ENCODE assay signal across 16 cellular contexts in genomic region chr1:16716691-16717173, GRCh38. TPM values are rescaled to one million over a fixed set of nuclear protein-coding genes. Genes with fewer than 3 reads are reported as not detected.
A peak's percentile ranks its signal among the peaks of the same experiment; 100 is the strongest.
DNase-seq lines count a peak whose midpoint lies in the region; ATAC-seq and TF ChIP-seq lines count a peak whose summit lies in the region.
"Had no signal": no experiment of that assay in that cellular context is flagged by ENCODE, and none has a peak within 500 bp of the region (broad histone marks: within the 10 kb centered on the region; RNA-seq: fewer than 3 reads in every experiment).

No MANE protein-coding gene starts in this region.

- H3K4me2 ChIP-seq in GM23338 (no peak overlapping the region), mammary epithelial cell (ENCODE audit: insufficient read depth, low read depth, low read length) (no peak overlapping the region)

- CTCF ChIA-PET in mammary epithelial cell (lab: Charles Lee; ENCODE audit: low non-redundant PET) = no interaction called here

- H4K20me1 ChIP-seq in GM23338 (replicated peaks; ENCODE audit: insufficient read depth) (no peaks in the 10 kb centered on the region), mammary epithelial cell (ENCODE audit: insufficient read depth, low read length) (no peaks in the 10 kb centered on the region)

- H3K36me3 ChIP-seq in GM23338 (ENCODE audit: insufficient read depth) (no peaks in the 10 kb centered on the region), mammary epithelial cell (ENCODE audit: insufficient read depth, low read length) (no peaks in the 10 kb centered on the region)
- H3K36me3 ChIP-seq: brain microvascular endothelial cell had no signal

- H3K36me3 Mint-ChIP-seq in CD14-positive monocyte = no peaks in the 10 kb centered on the region
- H3K36me3 Mint-ChIP-seq in GM23338 (ENCODE audit: low read depth) = no peaks in the 10 kb centered on the region
- H3K36me3 Mint-ChIP-seq: mesothelial cell of epicardium had no signal

- no peaks in the 10 kb centered on the region for H3K79me2 ChIP-seq in GM23338 (replicated peaks; ENCODE audit: insufficient read depth)
- no peaks in the 10 kb centered on the region for H3K79me2 ChIP-seq in mammary epithelial cell (ENCODE audit: insufficient read depth, low read length)

- H2AFZ ChIP-seq in GM23338 = peak overlapping the region; percentile 78; the same call in 1 of the 2 replicates
- no peak overlapping the region for H2AFZ ChIP-seq in mammary epithelial cell (ENCODE audit: low read depth, low read length)

- BruUV-seq in mammary epithelial cell (replicated peaks; lab: Mats Ljungman, UMichigan) = no TSS peak

- H3K9ac ChIP-seq in mammary epithelial cell (ENCODE audit: insufficient read depth, low read length) = no peak overlapping the region

- no peak overlapping the region for H3K4me3 Mint-ChIP-seq in CD14-positive monocyte
- no peak overlapping the region; the same call in 2 of the 3 replicates for H3K4me3 Mint-ChIP-seq in GM23338
- H3K4me3 Mint-ChIP-seq: activated T-helper 1 cell treated with anti-CD3 and anti-CD28 coated beads, Interleukin-12 subunit alpha, Interleukin-12 subunit beta, Interleukin-2, Interleukin-4 antibody, amounts not matched to agents 30 ng/mL and 10 ng/mL and 1 ng/mL, durations not matched to agents 14 hours and 24 hours and 36 hours; mesothelial cell of epicardium had no signal

- dilution Hi-C loops in mammary epithelial cell (cut with HindIII; ENCODE audit: low sequenced_read_pairs) = no loop called here

- peaks cover 0 to 2% (median 0%) of the 10 kb centered on the region in 7 donors for H3K9me3 Mint-ChIP-seq in CD14-positive monocyte
- H3K9me3 Mint-ChIP-seq in GM23338 = no peaks in the 10 kb centered on the region; the same call in 2 of the 3 replicates
- H3K9me3 Mint-ChIP-seq: activated T-helper 1 cell treated with anti-CD3 and anti-CD28 coated beads, Interleukin-12 subunit alpha, Interleukin-12 subunit beta, Interleukin-2, Interleukin-4 antibody, amounts not matched to agents 30 ng/mL and 10 ng/mL and 1 ng/mL, durations not matched to agents 14 hours and 24 hours and 36 hours; mesothelial cell of epicardium had no signal

- no peaks in the 10 kb centered on the region for H3K4me1 Mint-ChIP-seq in CD14-positive monocyte
- peaks cover 20% of the 10 kb centered on the region for H3K4me1 Mint-ChIP-seq in GM23338

- no peak overlapping the region for H3K4me3 ChIP-seq in GM23338
- H3K4me3 ChIP-seq in mammary epithelial cell (replicated peaks in 1 of 3; ENCODE audit: insufficient read depth in 1 of 3, low read depth in 2 of 3, low read length in 3 of 3) = no peak overlapping the region

- TF ChIP-seq CTCF in CD14-positive monocyte (IDR thresholded peaks at IDR 0.05) = no peak
- no peak for TF ChIP-seq CTCF in GM23338 (conservative IDR thresholded peaks at IDR 0.05; ENCODE audit: low read depth in 2 of 2)
- no peak for TF ChIP-seq CTCF in mammary epithelial cell (conservative IDR thresholded peaks at IDR 0.05 in 1 of 2, IDR thresholded peaks at IDR 0.05 in 1 of 2; ENCODE audit: extremely low read depth in 1 of 2, insufficient read depth in 1 of 2, low read depth in 1 of 2, low read length in 2 of 2)

- H3K9me2 ChIP-seq in GM23338 (ENCODE audit: insufficient read depth) = peaks cover 5% of the 10 kb centered on the region; the same call in 1 of the 2 replicates

- no peaks in the 10 kb centered on the region for H3K9me3 ChIP-seq in mammary epithelial cell (replicated peaks; ENCODE audit: insufficient read depth, low read length)

- H3K27ac ChIP-seq in GM23338 (ENCODE audit: low read depth) (no peak overlapping the region), mammary epithelial cell (ENCODE audit: insufficient read depth, low read depth, low read length) (no peak overlapping the region)
- H3K27ac ChIP-seq: brain microvascular endothelial cell, HL-60 had no signal

- H3K4me1 ChIP-seq in GM23338 (ENCODE audit: insufficient read depth) (no peaks in the 10 kb centered on the region), mammary epithelial cell (ENCODE audit: insufficient read depth, low read length) (no peaks in the 10 kb centered on the region)

- H3K27me3 Mint-ChIP-seq in CD14-positive monocyte (ENCODE audit: low read depth in 3 of 3) = peaks cover 9 to 20% (median 18%) of the 10 kb centered on the region in 3 donors
- H3K27me3 Mint-ChIP-seq in GM23338 (ENCODE audit: insufficient read depth, low read depth, poor library complexity) = peaks cover 31% of the 10 kb centered on the region

- intact Hi-C loops in CD14-positive monocyte (cut with micrococcal nuclease) = no loop called here
- intact Hi-C loops in mammary epithelial cell (cut with micrococcal nuclease) = no loop called here

- DNase-seq in CD14-positive monocyte (ENCODE audit: low spot score) = peak; percentile 44
- DNase-seq in GM23338 (ENCODE audit: low spot score) = no peak
- peak; percentile 7 for DNase-seq in mammary epithelial cell
- peak; percentile 88 for DNase-seq in mesenteric fat pad (ENCODE audit: low spot score)
- no peak for DNase-seq in stimulated activated CD4-positive, alpha-beta T cell treated with anti-CD3 and anti-CD28 coated beads, Interleukin-15, amount 100 ng/mL, for 24 hours
- no peak for DNase-seq in cerebellar nuclear complex (lab: John Stamatoyannopoulos, UW)
- DNase-seq: brain microvascular endothelial cell; NCI-H2227 treated with DMSO at 0.1 percent for 48 hours; stimulated activated CD4-positive, alpha-beta T cell treated with anti-CD3 and anti-CD28 coated beads, Interleukin-2, amount 100 ng/mL, for 48 hours; stimulated activated naive CD4-positive, alpha-beta T cell had no signal

- H3K27ac Mint-ChIP-seq in CD14-positive monocyte = peak overlapping the region in 1 of 7 donors; percentile 44
- no peak overlapping the region for H3K27ac Mint-ChIP-seq in GM23338
- H3K27ac Mint-ChIP-seq: activated T-helper 1 cell treated with anti-CD3 and anti-CD28 coated beads, Interleukin-12 subunit alpha, Interleukin-12 subunit beta, Interleukin-2, Interleukin-4 antibody, amounts not matched to agents 30 ng/mL and 10 ng/mL and 1 ng/mL, durations not matched to agents 14 hours and 24 hours and 36 hours; mesothelial cell of epicardium had no signal

- 51% methylated on average over 3 of the region's 3 CpGs for WGBS in mammary epithelial cell (ENCODE audit: low coverage, missing lambda C conversion rate)

- ATAC-seq in GM23338 (no peak), HG03442 (IDR thresholded peaks at IDR 0.05; ENCODE audit: unreplicated experiment) (no peak), HG02981 (IDR thresholded peaks at IDR 0.05; ENCODE audit: unreplicated experiment) (no peak)
- ATAC-seq: Right ventricle myocardium inferior had no signal

- in situ Hi-C loops in mammary epithelial cell (cut with MboI; ENCODE audit: low sequenced_read_pairs in 2 of 2) = no loop called here

- 0 out of 2 replicates have a peak, but pooled peaks cover 5% of the 10 kb centered on the region for H3F3A ChIP-seq in GM23338 (replicated peaks; ENCODE audit: low read depth)

- no peaks in the 10 kb centered on the region for H3K27me3 ChIP-seq in GM23338 (ENCODE audit: insufficient read depth)
- H3K27me3 ChIP-seq in mammary epithelial cell (ENCODE audit: insufficient read depth, low read length) = peaks cover 9% of the 10 kb centered on the region

TF ChIP-seq in GM23338, 12 proteins besides CTCF, POLR2A, EP300 and RAD21 (continues in another document):
- TF ChIP-seq REST (IDR thresholded peaks at IDR 0.05; ENCODE audit: unreplicated experiment) (no peak), ZNF331 (CRISPR knock-in tag; IDR thresholded peaks at IDR 0.05; ENCODE audit: low read depth) (no peak), JUNB (IDR thresholded peaks at IDR 0.05; ENCODE audit: unreplicated experiment) (no peak), STAT1 (IDR thresholded peaks at IDR 0.05; ENCODE audit: unreplicated experiment) (no peak), NANOG (IDR thresholded peaks at IDR 0.05; ENCODE audit: borderline replicate concordance) (no peak)

RNA-seq across cellular contexts. Expression of gene RNU1-4, which starts 23.6 kb away (rescaled TPM):
- not detected for polyA plus RNA-seq in CD14-positive monocyte
- under 0.01 TPM in 1 of 2 replicates, not detected in the other for total RNA-seq in GM23338 (2014; rRNA removed; shearing (Covaris generic))
- polyA plus RNA-seq in GM23338 (2016; fragmentation: Nextera tagmentation; extraction: Ambion mirVana) = not detected in 2 replicates
- total RNA-seq in mammary epithelial cell = 1,000 to 10,000 TPM in 1 of 2 donors, under 1 TPM in 1; under 0.01 to 1,042 TPM
- not detected for polyA plus RNA-seq in mammary epithelial cell
- polyA minus RNA-seq in mammary epithelial cell = under 0.01 TPM
- total RNA-seq in mesenteric fat pad = 6,165 TPM

RNA-seq across cellular contexts. Expression of gene RNU1-3, which starts 50.0 kb away (rescaled TPM):
- polyA plus RNA-seq in CD14-positive monocyte (not detected), GM23338 (2016; fragmentation: Nextera tagmentation; extraction: Ambion mirVana) (not detected in 2 replicates), mammary epithelial cell (not detected)
- total RNA-seq in GM23338 (2014; rRNA removed; shearing (Covaris generic)) = under 0.01 TPM in 1 of 2 replicates, not detected in the other
- total RNA-seq in mammary epithelial cell (1,000 to 10,000 TPM in 1 of 2 donors, under 1 TPM in 1; under 0.01 to 1,042 TPM), mesenteric fat pad (6,165 TPM)
- under 0.01 TPM for polyA minus RNA-seq in mammary epithelial cell

Comparison
In these comparisons a context has a peak if more than half of its experiments do, and no peak if none do; other contexts are left out.
1. DNase-seq: peak in CD14-positive monocyte (single experiment), mammary epithelial cell (single experiment) and mesenteric fat pad (single experiment); none in GM23338 (single experiment), stimulated activated CD4-positive, alpha-beta T cell treated with anti-CD3 and anti-CD28 coated beads, Interleukin-15, amount 100 ng/mL, for 24 hours (single experiment) and cerebellar nuclear complex (0 of 2).